Comparison of ENCODE assay signal across 9 cellular contexts in genomic region chr1:56688522-56689026, GRCh38. TPM values are rescaled to one million over a fixed set of nuclear protein-coding genes. Genes with fewer than 3 reads are reported as not detected.
A peak's percentile ranks its signal among the peaks of the same experiment; 100 is the strongest.
DNase-seq lines count a peak whose midpoint lies in the region; ATAC-seq and FAIRE-seq lines count a peak whose summit lies in the region.
"Had no signal": no experiment of that assay in that cellular context is flagged by ENCODE, and none has a peak within 500 bp of the region (broad histone marks: within the 10 kb centered on the region; RNA-seq: fewer than 3 reads in every experiment).

No MANE protein-coding gene starts in this region.

- DNase-seq in AG08395 (ENCODE audit: low spot score) (peak; percentile 71), NCI-H226 (peak; percentile 71), glomerular visceral epithelial cell (ENCODE audit: extremely low spot score) (peak; percentile 75), frontal cortex (ENCODE audit: low spot score in 2 of 2) (no peak), nucleus accumbens (lab: John Stamatoyannopoulos, UW) (no peak), OCI-M1 (lab: John Stamatoyannopoulos, UW) (no peak)
- no peak for DNase-seq in stimulated activated CD4-positive, alpha-beta T cell treated with anti-CD3 and anti-CD28 coated beads, Interleukin-12 subunit alpha, Interleukin-12 subunit beta, amount 100 ng/mL, for 4 hours
- DNase-seq: heart right ventricle had no signal

- peak; percentile 62 for ATAC-seq in GM21576 (IDR thresholded peaks at IDR 0.05; ENCODE audit: unreplicated experiment)

- FAIRE-seq in frontal cortex (lab: Jason Lieb, UNC), result no peak

RNA-seq across cellular contexts. Expression of gene PRKAA2, which starts 43.5 kb away (rescaled TPM):
- 44.4 TPM for total RNA-seq in frontal cortex

Comparison
In these comparisons a context has a peak if more than half of its experiments do, and no peak if none do; other contexts are left out.
1. DNase-seq: peak in AG08395 (single experiment), NCI-H226 (single experiment) and glomerular visceral epithelial cell (single experiment); none in frontal cortex (0 of 2), stimulated activated CD4-positive, alpha-beta T cell treated with anti-CD3 and anti-CD28 coated beads, Interleukin-12 subunit alpha, Interleukin-12 subunit beta, amount 100 ng/mL, for 4 hours (single experiment), nucleus accumbens (0 of 56) and OCI-M1 (single experiment).